In genomic region chr1:42164551-42165420, GRCh38 we compare ENCODE assay signal across 1 cellular context.
TF ChIP-seq lines count a peak whose summit lies in the region.

Gene GUCA2A, minus strand, starts transcription at chr1:42164745. Its CDS starts 33 bp downstream, at chr1:42164712.

TF ChIP-seq in HCT116, 20 proteins besides CTCF, POLR2A, EP300 and RAD21 (continued from another document):
- no peak for TF ChIP-seq REST (IDR thresholded peaks at IDR 0.05; ENCODE audit: low read depth)
